29 cellular contexts compared by ENCODE assay signal in genomic region chr6:157432861-157433260, GRCh38.
"Had no signal": no experiment of that assay in that cellular context is flagged by ENCODE, and none has a peak within 500 bp of the region (broad histone marks: within the 10 kb centered on the region; RNA-seq: fewer than 3 reads in every experiment).

No MANE protein-coding gene starts in this region.

- H3K36me3 Mint-ChIP-seq: activated CD4-positive, alpha-beta memory T cell treated with anti-CD3 and anti-CD28 coated beads for 36 hours; natural killer cell; neural progenitor cell; stimulated activated effector memory CD8-positive, alpha-beta T cell treated with anti-CD3 and anti-CD28 coated beads, Interleukin-12 subunit alpha, Interleukin-12 subunit beta, amount 100 ng/mL, for 72 hours; type B pancreatic cell had no signal

- DNase-seq: activated CD4-positive, alpha-beta memory T cell treated with anti-CD3 and anti-CD28 coated beads for 36 hours; activated CD4-positive, alpha-beta T cell treated with anti-CD3 and anti-CD28 coated beads, Interleukin-2, amount 10 ng/mL, durations not matched to agents 24 days and 14 days; activated CD4-positive, CD25-positive, alpha-beta regulatory T cell treated with anti-CD3 and anti-CD28 coated beads, Interleukin-2, amount 50 U/mL, for 72 hours; activated CD8-positive, alpha-beta memory T cell treated with anti-CD3 and anti-CD28 coated beads, Interleukin-2, amount 50 U/mL, for 48 hours; activated gamma-delta T cell treated with Interleukin-2 at 50 U/mL for 16 hours; activated naive CD4-positive, alpha-beta T cell treated with anti-CD3 and anti-CD28 coated beads, Interleukin-2, amount 50 U/mL, for 16 hours; activated T-cell treated with anti-CD3 and anti-CD28 coated beads, Interleukin-2, amount 50 U/mL, for 24 hours; amniotic stem cell; central memory CD4-positive, alpha-beta T cell; effector CD8-positive, alpha-beta T cell; glutamatergic neuron; hippocampal formation; kidney; mesendoderm; natural killer cell; occipital lobe; sigmoid colon; small intestine; stimulated activated CD4-positive, alpha-beta T cell treated with anti-CD3 and anti-CD28 coated beads, Interleukin-4, amount 100 ng/mL, for 24 hours; T-helper 17 cell; T1000 had no signal

- H3K27me3 ChIP-seq: neural progenitor cell, sigmoid colon had no signal

- H3K27ac Mint-ChIP-seq: activated CD4-positive, alpha-beta memory T cell treated with anti-CD3 and anti-CD28 coated beads for 36 hours; activated CD4-positive, alpha-beta T cell treated with anti-CD3 and anti-CD28 coated beads, Interleukin-2, amount 10 ng/mL, durations not matched to agents 24 days and 14 days; activated T-cell treated with anti-CD3 and anti-CD28 coated beads, Interleukin-2, amount 50 U/mL, for 24 hours; activated T-helper 17 cell treated with anti-CD3 and anti-CD28 coated beads, Interleukin-2, amount 50 U/mL, for 72 hours; natural killer cell; neural progenitor cell; stimulated activated effector memory CD8-positive, alpha-beta T cell treated with anti-CD3 and anti-CD28 coated beads, Interleukin-12 subunit alpha, Interleukin-12 subunit beta, amount 100 ng/mL, for 72 hours; stimulated activated naive CD8-positive, alpha-beta T cell treated with anti-CD3 and anti-CD28 coated beads, Interleukin-15, Interleukin-2, amounts not matched to agents 100 ng/mL and 50 ng/mL, for 24 hours; T-helper 17 cell had no signal

- ATAC-seq: activated T-helper 17 cell treated with anti-CD3 and anti-CD28 coated beads, Interleukin-2, amount 50 U/mL, for 72 hours; left lobe of liver; natural killer cell; stimulated activated effector memory CD8-positive, alpha-beta T cell treated with anti-CD3 and anti-CD28 coated beads, Interleukin-12 subunit alpha, Interleukin-12 subunit beta, amount 100 ng/mL, for 72 hours; T-helper 17 cell had no signal

- H3K36me3 ChIP-seq: neural progenitor cell, sigmoid colon had no signal

- H3K4me3 Mint-ChIP-seq: activated CD4-positive, alpha-beta memory T cell treated with anti-CD3 and anti-CD28 coated beads for 36 hours; activated CD4-positive, alpha-beta T cell treated with anti-CD3 and anti-CD28 coated beads, Interleukin-2, amount 10 ng/mL, durations not matched to agents 24 days and 14 days; activated T-cell treated with anti-CD3 and anti-CD28 coated beads, Interleukin-2, amount 50 U/mL, for 24 hours; activated T-helper 17 cell treated with anti-CD3 and anti-CD28 coated beads, Interleukin-2, amount 50 U/mL, for 72 hours; natural killer cell; neural progenitor cell; stimulated activated effector memory CD8-positive, alpha-beta T cell treated with anti-CD3 and anti-CD28 coated beads, Interleukin-12 subunit alpha, Interleukin-12 subunit beta, amount 100 ng/mL, for 72 hours; stimulated activated naive CD8-positive, alpha-beta T cell treated with anti-CD3 and anti-CD28 coated beads, Interleukin-15, Interleukin-2, amounts not matched to agents 100 ng/mL and 50 ng/mL, for 24 hours; T-helper 17 cell had no signal

- H3K27ac ChIP-seq: epithelial cell of prostate, neural progenitor cell, sigmoid colon had no signal

- H3K9me3 ChIP-seq: sigmoid colon had no signal

- H3K27me3 Mint-ChIP-seq: activated CD4-positive, alpha-beta T cell treated with anti-CD3 and anti-CD28 coated beads, Interleukin-2, amount 10 ng/mL, durations not matched to agents 24 days and 14 days; activated T-cell treated with anti-CD3 and anti-CD28 coated beads, Interleukin-2, amount 50 U/mL, for 24 hours; activated T-helper 17 cell treated with anti-CD3 and anti-CD28 coated beads, Interleukin-2, amount 50 U/mL, for 72 hours; stimulated activated naive CD8-positive, alpha-beta T cell treated with anti-CD3 and anti-CD28 coated beads, Interleukin-15, Interleukin-2, amounts not matched to agents 100 ng/mL and 50 ng/mL, for 24 hours; T-helper 17 cell; type B pancreatic cell had no signal

- H3K4me3 ChIP-seq: lung, neural progenitor cell, sigmoid colon had no signal

- H3K9me3 Mint-ChIP-seq: activated CD4-positive, alpha-beta memory T cell treated with anti-CD3 and anti-CD28 coated beads for 36 hours; activated CD4-positive, alpha-beta T cell treated with anti-CD3 and anti-CD28 coated beads, Interleukin-2, amount 10 ng/mL, durations not matched to agents 24 days and 14 days; activated T-cell treated with anti-CD3 and anti-CD28 coated beads, Interleukin-2, amount 50 U/mL, for 24 hours; activated T-helper 17 cell treated with anti-CD3 and anti-CD28 coated beads, Interleukin-2, amount 50 U/mL, for 72 hours; natural killer cell; neural progenitor cell; stimulated activated effector memory CD8-positive, alpha-beta T cell treated with anti-CD3 and anti-CD28 coated beads, Interleukin-12 subunit alpha, Interleukin-12 subunit beta, amount 100 ng/mL, for 72 hours; stimulated activated naive CD8-positive, alpha-beta T cell treated with anti-CD3 and anti-CD28 coated beads, Interleukin-15, Interleukin-2, amounts not matched to agents 100 ng/mL and 50 ng/mL, for 24 hours had no signal
